Comparison of ENCODE assay signal across 24 cellular contexts in genomic region chr6:88164061-88164460, GRCh38. TPM values are rescaled to one million over a fixed set of nuclear protein-coding genes. Genes with fewer than 3 reads are reported as not detected.
DNase-seq lines count a peak whose midpoint lies in the region; ATAC-seq and TF ChIP-seq lines count a peak whose summit lies in the region.
"Had no signal": no experiment of that assay in that cellular context is flagged by ENCODE, and none has a peak within 500 bp of the region (broad histone marks: within the 10 kb centered on the region; RNA-seq: fewer than 3 reads in every experiment).

No MANE protein-coding gene starts in this region.

- H3K9ac ChIP-seq in GM23248, result no peak overlapping the region
- H3K9ac ChIP-seq: KMS-11 had no signal

- H3K27me3 ChIP-seq in GM23248 (replicated peaks; ENCODE audit: insufficient read depth), result peaks cover 68% of the 10 kb centered on the region

- H3K4me1 ChIP-seq in GM23248 (ENCODE audit: insufficient read depth), result no peaks in the 10 kb centered on the region

- H3K4me1 Mint-ChIP-seq in activated B cell treated with CpG ODN at 0.5 μM for 24 hours (peaks cover 34% of the 10 kb centered on the region), memory B cell (peaks cover 29% of the 10 kb centered on the region)
- peaks cover 14% of the 10 kb centered on the region for H3K4me1 Mint-ChIP-seq in activated T-cell treated with anti-CD3 and anti-CD28 coated beads, Interleukin-2, amount 50 U/mL, for 24 hours (ENCODE audit: low read depth)

- no peaks in the 10 kb centered on the region for H3K36me3 ChIP-seq in GM23248 (ENCODE audit: low read depth)
- H3K36me3 ChIP-seq: ascending aorta, thyroid gland had no signal

- ATAC-seq in activated B cell treated with CpG ODN at 0.5 μM for 24 hours (ENCODE audit: low read depth) (no peak), memory B cell (ENCODE audit: low read depth) (no peak), GM21526 (IDR thresholded peaks at IDR 0.05; ENCODE audit: low FRiP score, unreplicated experiment) (no peak)

- no peaks in the 10 kb centered on the region for H3K9me2 ChIP-seq in GM23248 (ENCODE audit: insufficient read depth)

- H2AFZ ChIP-seq in GM23248, result no peak overlapping the region

- TF ChIP-seq CTCF in GM13977 (IDR thresholded peaks at IDR 0.05; ENCODE audit: extremely low read depth, insufficient read depth, missing control alignments) (peak; percentile 3), activated B cell treated with CpG ODN at 0.5 μM for 24 hours (IDR thresholded peaks at IDR 0.05) (no peak)

- H3K36me3 Mint-ChIP-seq in activated B cell treated with CpG ODN at 0.5 μM for 24 hours (ENCODE audit: low read depth), result peaks cover 4% of the 10 kb centered on the region
- no peaks in the 10 kb centered on the region for H3K36me3 Mint-ChIP-seq in memory B cell
- no peaks in the 10 kb centered on the region for H3K36me3 Mint-ChIP-seq in activated T-cell treated with anti-CD3 and anti-CD28 coated beads, Interleukin-2, amount 50 U/mL, for 24 hours (ENCODE audit: low read depth)

- H3K9me3 Mint-ChIP-seq in activated B cell treated with CpG ODN at 0.5 μM for 24 hours, result no peaks in the 10 kb centered on the region
- H3K9me3 Mint-ChIP-seq in memory B cell, result no peaks in the 10 kb centered on the region
- no peaks in the 10 kb centered on the region for H3K9me3 Mint-ChIP-seq in activated T-cell treated with anti-CD3 and anti-CD28 coated beads, Interleukin-2, amount 50 U/mL, for 24 hours
- H3K9me3 Mint-ChIP-seq: activated naive CD4-positive, alpha-beta T cell treated with anti-CD3 and anti-CD28 coated beads for 36 hours; T-helper 1 cell treated with Interleukin-12 subunit alpha and Interleukin-12 subunit beta and Interleukin-4 antibody, amounts not matched to agents 30 μg/mL and 1 μg/mL, for 36 hours had no signal

- in situ Hi-C loops in GM13977 (cut with MboI; ENCODE audit: low pct_unique_long_range_greater_than_20kb, low sequenced_read_pairs, unreplicated experiment), result loop anchor here (10.0 kb wide), 1 partner anchor 239 kb away; no protein-coding TSS in a partner anchor
- in situ Hi-C loops in GM23248 (cut with MboI), result no loop called here

- no peaks in the 10 kb centered on the region for H4K20me1 ChIP-seq in GM23248 (ENCODE audit: insufficient read depth)

- POLR2A ChIA-PET in activated B cell treated with CpG ODN at 0.5 μM for 24 hours (lab: Charles Lee), result interaction anchor here (4.2 kb wide), 1 partner anchor 22 kb away, joined by 28 read pairs; no protein-coding TSS in a partner anchor

- peak overlapping the region; percentile 3 for H3K4me3 ChIP-seq in skeletal muscle cell (ENCODE audit: low read depth, low read length)
- no peak overlapping the region for H3K4me3 ChIP-seq in GM23248
- H3K4me3 ChIP-seq: thyroid gland had no signal

- H3K79me2 ChIP-seq in GM23248 (ENCODE audit: insufficient read depth), result no peaks in the 10 kb centered on the region

- intact Hi-C loops in activated B cell treated with CpG ODN at 0.5 μM for 24 hours (cut with micrococcal nuclease), result loop anchor here (10.0 kb wide), 2 partner anchors 579 to 689 kb away; partner anchors contain the start of genes RARS2 and SLC35A1

- DNase-seq in GM13977 (ENCODE audit: low spot score) (no peak), activated B cell treated with CpG ODN at 0.5 μM for 24 hours (no peak), memory B cell (ENCODE audit: low spot score in 2 of 2) (no peak), skeletal muscle cell (ENCODE audit: low read depth) (no peak), GM23248 (no peak)
- no peak for DNase-seq in activated naive CD4-positive, alpha-beta T cell treated with Interleukin-2 at 50 U/mL for 16 hours
- no peak for DNase-seq in activated T-cell treated with anti-CD3 and anti-CD28 coated beads, Interleukin-2, amount 50 U/mL, for 24 hours
- DNase-seq: activated CD4-positive, alpha-beta T cell treated with anti-CD3 and anti-CD28 coated beads, Interleukin-2, amount 50 U/mL, for 1 hour; activated CD8-positive, alpha-beta memory T cell treated with anti-CD3 and anti-CD28 coated beads, Interleukin-2, amount 50 U/mL, for 48 hours; activated naive CD4-positive, alpha-beta T cell treated with anti-CD3 and anti-CD28 coated beads for 36 hours; CD8-positive, alpha-beta memory T cell; DMS79; hypothalamus; mesendoderm; NCI-H1930; NCI-H510A treated with DMSO at 0.1 percent for 48 hours; SIG-M5; stimulated activated CD4-positive, alpha-beta T cell treated with anti-CD3 and anti-CD28 coated beads, Interleukin-15, amount 100 ng/mL, for 24 hours; thyroid gland had no signal

- H3K27me3 Mint-ChIP-seq in activated B cell treated with CpG ODN at 0.5 μM for 24 hours (peaks cover 15% of the 10 kb centered on the region), memory B cell (no peaks in the 10 kb centered on the region)
- H3K27me3 Mint-ChIP-seq in activated T-cell treated with anti-CD3 and anti-CD28 coated beads, Interleukin-2, amount 50 U/mL, for 24 hours, result peaks cover 57% of the 10 kb centered on the region

- H3K4me3 Mint-ChIP-seq in activated B cell treated with CpG ODN at 0.5 μM for 24 hours, result peak overlapping the region; percentile 25
- H3K4me3 Mint-ChIP-seq in memory B cell, result no peak overlapping the region
- no peak overlapping the region for H3K4me3 Mint-ChIP-seq in activated T-cell treated with anti-CD3 and anti-CD28 coated beads, Interleukin-2, amount 50 U/mL, for 24 hours
- H3K4me3 Mint-ChIP-seq: activated naive CD4-positive, alpha-beta T cell treated with anti-CD3 and anti-CD28 coated beads for 36 hours; T-helper 1 cell treated with Interleukin-12 subunit alpha and Interleukin-12 subunit beta and Interleukin-4 antibody, amounts not matched to agents 30 μg/mL and 1 μg/mL, for 36 hours had no signal

- WGBS in GM23248 (ENCODE audit: low coverage in 1 of 2, low lambda C conversion rate in 2 of 2, missing lambda C conversion rate in 2 of 2), 2 experiments, result 68 to 69% methylated on average over 4 of the region's 4 CpGs

- no peaks in the 10 kb centered on the region for H3F3A ChIP-seq in GM23248 (ENCODE audit: insufficient read depth)

- H3K9me3 ChIP-seq in GM23248 (ENCODE audit: low read depth), result no peaks in the 10 kb centered on the region
- H3K9me3 ChIP-seq: ascending aorta, thyroid gland had no signal

- H3K4me2 ChIP-seq in GM23248 (ENCODE audit: unreplicated experiment), result no peak overlapping the region

- H3K27ac ChIP-seq in GM23248, result no peak overlapping the region
- H3K27ac ChIP-seq: ascending aorta, KMS-11, thyroid gland had no signal

- H3K27ac Mint-ChIP-seq in activated B cell treated with CpG ODN at 0.5 μM for 24 hours, result no peak overlapping the region
- peak overlapping the region; percentile 64 for H3K27ac Mint-ChIP-seq in memory B cell
- H3K27ac Mint-ChIP-seq in activated T-cell treated with anti-CD3 and anti-CD28 coated beads, Interleukin-2, amount 50 U/mL, for 24 hours, result no peak overlapping the region
- H3K27ac Mint-ChIP-seq: activated naive CD4-positive, alpha-beta T cell treated with anti-CD3 and anti-CD28 coated beads for 36 hours; CD8-positive, alpha-beta memory T cell; T-helper 1 cell treated with Interleukin-12 subunit alpha and Interleukin-12 subunit beta and Interleukin-4 antibody, amounts not matched to agents 30 μg/mL and 1 μg/mL, for 36 hours had no signal

- CTCF ChIA-PET in activated B cell treated with CpG ODN at 0.5 μM for 24 hours (lab: Charles Lee), result interaction anchor here (1.5 to 2.2 kb wide), 2 partner anchors 225 to 234 kb away, joined by 3 to 14 read pairs; no protein-coding TSS in a partner anchor

RNA-seq across cellular contexts. Expression of gene CNR1, which starts 2.1 kb away (rescaled TPM):
- total RNA-seq in activated B cell treated with CpG ODN at 0.5 μM for 24 hours, result 2.7 and 4.4 TPM in 2 replicates
- total RNA-seq in GM23248 (2014; rRNA removed; shearing (Covaris generic)), result not detected in 2 replicates
- polyA plus RNA-seq in GM23248 (2016; fragmentation: Nextera tagmentation; extraction: Ambion mirVana), result not detected in 2 replicates
- total RNA-seq: activated naive CD4-positive, alpha-beta T cell treated with anti-CD3 and anti-CD28 coated beads for 36 hours; CD8-positive, alpha-beta memory T cell had no signal
- polyA plus RNA-seq: CD8-positive, alpha-beta memory T cell; keratinocyte had no signal
